ENCODE assay signal across 32 cellular contexts in genomic region chr9:72337286-72337685, GRCh38.
"Had no signal": no experiment of that assay in that cellular context is flagged by ENCODE, and none has a peak within 500 bp of the region (broad histone marks: within the 10 kb centered on the region; RNA-seq: fewer than 3 reads in every experiment).

No MANE protein-coding gene starts in this region.

- H3K27me3 ChIP-seq: adrenal gland, ascending aorta, body of pancreas, brain microvascular endothelial cell, breast epithelium, cardiac muscle cell had no signal

- DNase-seq: activated effector memory CD4-positive, alpha-beta T cell treated with anti-CD3 and anti-CD28 coated beads, Interleukin-2, amount 50 U/mL, for 16 hours; activated effector memory CD4-positive, alpha-beta T cell treated with Interleukin-2 at 50 U/mL for 16 hours; activated gamma-delta T cell; activated gamma-delta T cell treated with Interleukin-2 at 50 U/mL for 16 hours; activated naive CD4-positive, alpha-beta T cell; activated naive CD4-positive, alpha-beta T cell treated with anti-CD3 and anti-CD28 coated beads for 36 hours; activated naive CD4-positive, alpha-beta T cell treated with anti-CD3 and anti-CD28 coated beads, Interleukin-2, amount 10 ng/mL, durations not matched to agents 7 days and 5 days; activated naive CD4-positive, alpha-beta T cell treated with anti-CD3 and anti-CD28 coated beads, Interleukin-2, amount 50 U/mL, for 16 hours; activated naive CD4-positive, alpha-beta T cell treated with Interleukin-2 at 50 U/mL for 16 hours; activated naive CD8-positive, alpha-beta T cell treated with anti-CD3 and anti-CD28 coated beads for 36 hours; activated naive CD8-positive, alpha-beta T cell treated with anti-CD3 and anti-CD28 coated beads, Interleukin-2, amount 10 ng/mL, durations not matched to agents 7 days and 5 days; activated naive CD8-positive, alpha-beta T cell treated with anti-CD3 and anti-CD28 coated beads, Interleukin-2, amount 50 U/mL, for 24 hours; activated T-cell treated with anti-CD3 and anti-CD28 coated beads, Interleukin-2, amount 50 U/mL, for 1 hour; activated T-cell treated with anti-CD3 and anti-CD28 coated beads, Interleukin-2, amount 50 U/mL, for 24 hours; activated T-cell treated with anti-CD3 and anti-CD28 coated beads, Interleukin-2, amount 50 U/mL, for 4 hours; activated T-cell treated with anti-CD3 and anti-CD28 coated beads, Interleukin-2, amount 50 U/mL, for 48 hours; activated T-cell treated with anti-CD3 and anti-CD28 coated beads, Interleukin-2, amount 50 U/mL, for 72 hours; adrenal gland; amniotic stem cell; amygdala; aorta; body of pancreas; brain microvascular endothelial cell; central memory CD4-positive, alpha-beta T cell; cerebellar nuclear complex had no signal

- ATAC-seq: activated naive CD4-positive, alpha-beta T cell treated with anti-CD3 and anti-CD28 coated beads, Interleukin-2, amount 50 U/mL, for 72 hours; activated naive CD8-positive, alpha-beta T cell treated with anti-CD3 and anti-CD28 coated beads, Interleukin-2, amount 50 U/mL, for 24 hours; activated T-cell treated with anti-CD3 and anti-CD28 coated beads, Interleukin-2, amount 50 U/mL, for 4 hours; activated T-cell treated with anti-CD3 and anti-CD28 coated beads, Interleukin-2, amount 50 U/mL, for 72 hours; activated T-helper 17 cell treated with anti-CD3 and anti-CD28 coated beads, Interleukin-2, amount 50 U/mL, for 72 hours; body of pancreas had no signal

- H3K27ac ChIP-seq: adrenal gland, ascending aorta, body of pancreas, brain microvascular endothelial cell, breast epithelium, cardiac muscle cell had no signal

- FAIRE-seq: astrocyte, bronchial epithelial cell had no signal

- H3K4me1 ChIP-seq: adrenal gland, ascending aorta, body of pancreas, breast epithelium had no signal
